ENCODE assay signal across 10 cellular contexts in genomic region chr6:77445214-77445613, GRCh38. TPM values are rescaled to one million over a fixed set of nuclear protein-coding genes. Genes with fewer than 3 reads are reported as not detected.
"Had no signal": no experiment of that assay in that cellular context is flagged by ENCODE, and none has a peak within 500 bp of the region (broad histone marks: within the 10 kb centered on the region; RNA-seq: fewer than 3 reads in every experiment).

No MANE protein-coding gene starts in this region.

- H3K9ac ChIP-seq: KMS-11 had no signal

- H3K4me2 ChIP-seq: KMS-11 had no signal

- H3K27ac Mint-ChIP-seq: IgD-negative memory B cell had no signal

- H3K4me3 Mint-ChIP-seq: IgD-negative memory B cell had no signal

- DNase-seq: IMR-90, KBM-7, KG1 had no signal

- H3K27me3 Mint-ChIP-seq: IgD-negative memory B cell had no signal

- FAIRE-seq: HepG2, HTR-8/SVneo had no signal

- ATAC-seq: HepG2 had no signal

- H3K27ac ChIP-seq: HL-60, KMS-11 had no signal

- H3K36me3 Mint-ChIP-seq: IgD-negative memory B cell had no signal

- H3K4me1 Mint-ChIP-seq: IgD-negative memory B cell had no signal

RNA-seq across cellular contexts. Expression of gene HTR1B, which starts 18.1 kb away (rescaled TPM):
- total RNA-seq: HepG2, HT-29, HT1080 had no signal
- polyA plus RNA-seq: HepG2, IgD-negative memory B cell had no signal
